Comparison of ENCODE assay signal across 8 cellular contexts in the genomic region with DNA sequence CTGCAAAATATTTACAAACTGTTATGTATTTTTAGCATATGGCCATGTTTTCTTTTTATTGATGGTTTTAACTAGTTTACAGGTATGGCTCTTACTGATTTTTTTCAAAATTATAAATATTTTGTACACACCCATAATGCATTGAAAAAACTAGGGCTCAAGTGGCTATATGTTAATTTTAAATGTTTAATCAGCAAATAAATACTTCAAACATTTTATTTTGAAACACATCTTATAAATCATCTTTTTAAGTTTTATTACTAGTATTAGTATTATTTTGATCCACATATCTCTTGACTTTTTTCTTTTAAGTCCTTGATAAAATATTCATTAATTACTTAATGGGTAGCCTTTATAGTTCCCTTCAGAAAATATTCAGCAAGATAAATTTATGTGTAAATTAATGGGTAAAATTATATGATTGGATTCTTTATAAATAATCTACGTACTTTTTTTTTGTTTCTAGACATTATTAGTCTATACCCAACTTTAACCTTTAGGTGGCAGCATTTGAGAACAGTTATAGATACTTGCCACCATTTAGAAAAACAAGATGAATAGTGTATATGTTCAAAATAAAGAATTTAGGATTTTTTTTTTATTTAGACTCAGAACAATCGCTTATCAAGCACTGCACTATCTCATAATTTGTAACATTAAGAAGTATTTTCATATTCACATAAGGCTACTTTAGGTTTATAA.
A peak's percentile ranks its signal among the peaks of the same experiment; 100 is the strongest.
DNase-seq lines count a peak whose midpoint lies in the region; ATAC-seq, FAIRE-seq and TF ChIP-seq lines count a peak whose summit lies in the region.

No MANE protein-coding gene starts in this region.

- H2AFZ ChIP-seq in GM23248 = no peak overlapping the region

- no peak overlapping the region for H3K4me2 ChIP-seq in GM23248 (ENCODE audit: unreplicated experiment)

- H3K79me2 ChIP-seq in GM23248 (ENCODE audit: insufficient read depth) = no peaks in the 10 kb centered on the region

- WGBS in GM23248 (ENCODE audit: low coverage in 1 of 2, low lambda C conversion rate in 2 of 2, missing lambda C conversion rate in 2 of 2), 2 experiments = 11 to 18% methylated on average over 2 of the region's 2 CpGs

- no peaks in the 10 kb centered on the region for H3K9me2 ChIP-seq in GM23248 (ENCODE audit: insufficient read depth)

- peak; percentile 44 for FAIRE-seq in D721Med (lab: Jason Lieb, UNC)

- no peak overlapping the region for H3K4me3 ChIP-seq in GM23248
- H3K4me3 ChIP-seq in epithelial cell of esophagus (ENCODE audit: low read length) = no peak overlapping the region

- ATAC-seq in HG02571 (IDR thresholded peaks at IDR 0.05; ENCODE audit: unreplicated experiment) = no peak

- H3F3A ChIP-seq in GM23248 (ENCODE audit: insufficient read depth) = no peaks in the 10 kb centered on the region

- no peaks in the 10 kb centered on the region for H3K36me3 ChIP-seq in GM23248 (ENCODE audit: low read depth)

- H3K4me1 ChIP-seq in GM23248 (ENCODE audit: insufficient read depth) = no peaks in the 10 kb centered on the region

- no peak overlapping the region for H3K27ac ChIP-seq in GM23248

- no peak overlapping the region for H3K9ac ChIP-seq in GM23248

- TF ChIP-seq CTCF in D721Med (IDR thresholded peaks at IDR 0.05; ENCODE audit: insufficient read depth, missing control alignments) (peak; percentile 52), epithelial cell of esophagus (IDR thresholded peaks at IDR 0.05; ENCODE audit: insufficient read depth, low read depth, low read length, missing control alignments) (peak; percentile 30)

- no peaks in the 10 kb centered on the region for H3K27me3 ChIP-seq in GM23248 (replicated peaks; ENCODE audit: insufficient read depth)

- H3K9me3 ChIP-seq in GM23248 (ENCODE audit: low read depth) = no peaks in the 10 kb centered on the region

- H4K20me1 ChIP-seq in GM23248 (ENCODE audit: insufficient read depth) = no peaks in the 10 kb centered on the region

- DNase-seq in D721Med (ENCODE audit: insufficient read length, low spot score) (no peak), GM23248 (peak; percentile 43), NCI-H2196 treated with DMSO at 0.1 percent for 48 hours (lab: John Stamatoyannopoulos, UW; ENCODE audit: unreplicated experiment) (peak; percentile 4), epithelial cell of esophagus (ENCODE audit: low read depth) (peak; percentile 30), superior temporal gyrus (ENCODE audit: extremely low spot score) (peak; percentile 60), HPDE6-E6E7 (ENCODE audit: extremely low spot score) (no peak)
- DNase-seq in activated T-cell treated with anti-CD3 and anti-CD28 coated beads, Interleukin-2, amount 50 U/mL, for 48 hours = no peak

- in situ Hi-C loops in GM23248 (cut with MboI) = no loop called here

Comparison
In these comparisons a context has a peak if more than half of its experiments do, and no peak if none do; other contexts are left out.
1. DNase-seq: peak in GM23248 (single experiment), NCI-H2196 treated with DMSO at 0.1 percent for 48 hours (single experiment), epithelial cell of esophagus (single experiment) and superior temporal gyrus (single experiment); none in D721Med (single experiment), HPDE6-E6E7 (single experiment) and activated T-cell treated with anti-CD3 and anti-CD28 coated beads, Interleukin-2, amount 50 U/mL, for 48 hours (0 of 2).